In genomic region chr16:29454269-29454668, GRCh38 we compare ENCODE assay signal across 7 cellular contexts. TPM values are rescaled to one million over a fixed set of nuclear protein-coding genes. Genes with fewer than 3 reads are reported as not detected.
A peak's percentile ranks its signal among the peaks of the same experiment; 100 is the strongest.
DNase-seq lines count a peak whose midpoint lies in the region; ATAC-seq and TF ChIP-seq lines count a peak whose summit lies in the region.
"Not testable (repeated sequence)": the region's sequence is repeated elsewhere in the genome, so short reads cannot be mapped to it uniquely, and the experiment has no call there.

TSS of gene BOLA2 (minus strand) at chr16:29454351. CDS start at chr16:29454253, 98 bp downstream.
TSS of gene SLX1B (plus strand) at chr16:29454533.

- not testable (repeated sequence) for H3K79me2 ChIP-seq in neural cell (replicated peaks; ENCODE audit: insufficient read depth, low read length)

- not testable (repeated sequence) for H3K4me2 ChIP-seq in neural cell (ENCODE audit: low read length)

- not testable (repeated sequence) for TF ChIP-seq EP300 in neural cell (conservative IDR thresholded peaks at IDR 0.05; ENCODE audit: poor library complexity, severe bottlenecking)

- H4K20me1 ChIP-seq in neural cell (ENCODE audit: insufficient read depth) = not testable (repeated sequence)

- H3K9me3 ChIP-seq in neural cell (ENCODE audit: low read length) = not testable (repeated sequence)

- DNase-seq in NCI-H460 (ENCODE audit: extremely low read depth, low read depth); activated naive CD4-positive, alpha-beta T cell treated with anti-CD3 and anti-CD28 coated beads, Interleukin-2, amount 50 U/mL, for 72 hours (ENCODE audit: low spot score in 2 of 2); Right ventricle myocardium inferior (ENCODE audit: missing footprints): not testable (repeated sequence)

- not testable (repeated sequence) for H3K9me3 Mint-ChIP-seq in activated naive CD4-positive, alpha-beta T cell treated with anti-CD3 and anti-CD28 coated beads, Interleukin-2, amount 50 U/mL, for 72 hours

- H3K9ac ChIP-seq in neural cell (ENCODE audit: low read length) = not testable (repeated sequence)

- not testable (repeated sequence) for H3K27ac ChIP-seq in neural cell (ENCODE audit: low read length)

- H3K27me3 ChIP-seq in neural cell (ENCODE audit: insufficient read depth, low read depth, low read length) = not testable (repeated sequence)

- H3F3A ChIP-seq in neural cell (ENCODE audit: insufficient read depth, low read length, poor library complexity, severe bottlenecking) = not testable (repeated sequence)

- not testable (repeated sequence) for H2AFZ ChIP-seq in neural cell (ENCODE audit: low read depth, low read length)

- TF ChIP-seq CTCF in neural cell (IDR thresholded peaks at IDR 0.05; ENCODE audit: poor library complexity, severe bottlenecking) = not testable (repeated sequence)

- H3K36me3 ChIP-seq in neural cell (ENCODE audit: insufficient read depth, low read length) = not testable (repeated sequence)

- intact Hi-C loops in Right ventricle myocardium inferior (cut with DNase I) = not testable (repeated sequence)

- H3K36me3 Mint-ChIP-seq in activated naive CD4-positive, alpha-beta T cell treated with anti-CD3 and anti-CD28 coated beads, Interleukin-2, amount 50 U/mL, for 72 hours = not testable (repeated sequence)

- H3K4me3 ChIP-seq in neural cell (ENCODE audit: low read length) = not testable (repeated sequence)

- H3K9me2 ChIP-seq in neural cell (ENCODE audit: insufficient read depth, low read length) = not testable (repeated sequence)

- H3K27ac Mint-ChIP-seq in activated naive CD4-positive, alpha-beta T cell treated with anti-CD3 and anti-CD28 coated beads, Interleukin-2, amount 50 U/mL, for 72 hours = not testable (repeated sequence)

- peak; percentile 85 for ATAC-seq in GM18867 (IDR thresholded peaks at IDR 0.05; ENCODE audit: unreplicated experiment)
- ATAC-seq in GM21717 (IDR thresholded peaks at IDR 0.05; ENCODE audit: unreplicated experiment) = peak; percentile 82
- ATAC-seq in HG03064 (IDR thresholded peaks at IDR 0.05; ENCODE audit: low read depth, unreplicated experiment) = peak; percentile 80
- peak; percentile 89 to 91 for ATAC-seq in activated naive CD4-positive, alpha-beta T cell treated with anti-CD3 and anti-CD28 coated beads, Interleukin-2, amount 50 U/mL, for 72 hours
- ATAC-seq in Right ventricle myocardium inferior = peak; percentile 97

- TF ChIP-seq RAD21 in neural cell (conservative IDR thresholded peaks at IDR 0.05) = not testable (repeated sequence)

RNA-seq across cellular contexts. Expression of gene BOLA2, which starts in this region (rescaled TPM):
- total RNA-seq in NCI-H460 (2014; rRNA removed; shearing (Covaris generic)) = 43.3 and 50.0 TPM in 2 replicates
- polyA plus RNA-seq in NCI-H460 (2014; cell fraction: nucleus; rRNA removed) = 9.7 and 11.1 TPM in 2 replicates
- total RNA-seq in activated naive CD4-positive, alpha-beta T cell treated with anti-CD3 and anti-CD28 coated beads, Interleukin-2, amount 50 U/mL, for 72 hours = 10 to 100 TPM; 14.3 to 25.5 TPM
- total RNA-seq in Right ventricle myocardium inferior = 2.1 TPM
- 31.9 and 35.5 TPM in 2 replicates for polyA plus RNA-seq in neural cell
- polyA minus RNA-seq in neural cell = 25.6 and 28.5 TPM in 2 replicates

RNA-seq across cellular contexts. Expression of gene SLX1B, which starts in this region (rescaled TPM):
- 25.2 and 26.8 TPM in 2 replicates for total RNA-seq in NCI-H460 (2014; rRNA removed; shearing (Covaris generic))
- 141 and 171 TPM in 2 replicates for polyA plus RNA-seq in NCI-H460 (2014; cell fraction: nucleus; rRNA removed)
- 10 to 100 TPM; 73.8 to 96.1 TPM for total RNA-seq in activated naive CD4-positive, alpha-beta T cell treated with anti-CD3 and anti-CD28 coated beads, Interleukin-2, amount 50 U/mL, for 72 hours
- total RNA-seq in Right ventricle myocardium inferior = 17.7 TPM
- 66.4 and 74.3 TPM in 2 replicates for polyA plus RNA-seq in neural cell
- polyA minus RNA-seq in neural cell = 16.1 and 17.2 TPM in 2 replicates
